ENCODE assay signal across 9 cellular contexts in genomic region chr18:76621782-76622495, GRCh38.
DNase-seq lines count a peak whose midpoint lies in the region; ATAC-seq and TF ChIP-seq lines count a peak whose summit lies in the region.
"Had no signal": no experiment of that assay in that cellular context is flagged by ENCODE, and none has a peak within 500 bp of the region (broad histone marks: within the 10 kb centered on the region; RNA-seq: fewer than 3 reads in every experiment).

No MANE protein-coding gene starts in this region.

- DNase-seq in A172 (ENCODE audit: low spot score) (peak; percentile 18), IMR-90 (peak; percentile 62), adipocyte (ENCODE audit: low read depth) (peak; percentile 44), kidney glomerular epithelial cell (lab: John Stamatoyannopoulos, UW) (peak; percentile 17), NK-92 (lab: John Stamatoyannopoulos, UW; ENCODE audit: unreplicated experiment) (no peak), GM13976 (ENCODE audit: low spot score) (no peak)
- DNase-seq in activated CD8-positive, alpha-beta memory T cell treated with anti-CD3 and anti-CD28 coated beads, Interleukin-2, amount 50 U/mL, for 48 hours = no peak
- no peak for DNase-seq in activated CD8-positive, alpha-beta memory T cell treated with anti-CD3 and anti-CD28 coated beads for 24 hours
- DNase-seq: stimulated activated CD4-positive, alpha-beta T cell treated with anti-CD3 and anti-CD28 coated beads, Interleukin-4, amount 100 ng/mL, for 1 hour had no signal

- no peak overlapping the region for H2AK9ac ChIP-seq in IMR-90 (replicated peaks; ENCODE audit: low read depth, low read length, poor library complexity)

- H2BK120ac ChIP-seq in IMR-90 (ENCODE audit: low read depth, low read length) = no peak overlapping the region

- H4K5ac ChIP-seq in IMR-90 (ENCODE audit: low read depth, low read length) = no peak overlapping the region

- H2BK15ac ChIP-seq in IMR-90 (ENCODE audit: low read depth, low read length) = no peak overlapping the region

- CTCF ChIA-PET in IMR-90 (lab: Yijun Ruan, JAX) = interaction anchor here (1.8 kb wide), 1 partner anchor 124 kb away, joined by 6 read pairs; no protein-coding TSS in a partner anchor

- H3K27me3 ChIP-seq in IMR-90 (ENCODE audit: control insufficient read depth, insufficient read depth, low read length) (no peaks in the 10 kb centered on the region), adipocyte (replicated peaks; ENCODE audit: control insufficient read depth, insufficient read depth, low read length) (no peaks in the 10 kb centered on the region)

- intact Hi-C loops in IMR-90 (cut with micrococcal nuclease) = loop anchor here (5.0 kb wide), 1 partner anchor 65 kb away; no protein-coding TSS in a partner anchor

- H3K4me1 ChIP-seq in IMR-90 (ENCODE audit: control insufficient read depth, insufficient read depth, low read length) (peaks cover 19% of the 10 kb centered on the region), adipocyte (ENCODE audit: control insufficient read depth, insufficient read depth, low read length) (peaks cover 32% of the 10 kb centered on the region)

- BruUV-seq in IMR-90 (replicated peaks; lab: Mats Ljungman, UMichigan) = no TSS peak

- H3K4me2 ChIP-seq in IMR-90 (ENCODE audit: low read depth, low read length) = peak overlapping the region; percentile 85

- no peak overlapping the region for H2BK5ac ChIP-seq in IMR-90 (ENCODE audit: low read depth, low read length, poor library complexity, severe bottlenecking)

- no peak overlapping the region for H2AK5ac ChIP-seq in IMR-90 (ENCODE audit: low read depth, low read length)

- no peak overlapping the region for H4K8ac ChIP-seq in IMR-90 (ENCODE audit: low read depth in 2 of 2, low read length in 2 of 2)

- H3K18ac ChIP-seq in IMR-90 (ENCODE audit: low read depth, low read length) = no peak overlapping the region

- no peak overlapping the region for H3K23ac ChIP-seq in IMR-90 (ENCODE audit: low read depth, low read length)

- H3K56ac ChIP-seq in IMR-90 (ENCODE audit: extremely low read depth, insufficient read depth, low read length) = no peak overlapping the region

- ATAC-seq in IMR-90 (ENCODE audit: low read depth) = peak; percentile 30

- WGBS in IMR-90 (ENCODE audit: extremely low coverage in 2 of 2, insufficient read length in 1 of 2), 2 experiments = 0% methylated on average over 2 of the region's 12 CpGs; no CpG with 5 or more reads in 1 of the 2 experiments

- H3K9me3 ChIP-seq in IMR-90 (ENCODE audit: control insufficient read depth, insufficient read depth, low read length) (no peaks in the 10 kb centered on the region), adipocyte (ENCODE audit: control insufficient read depth, low read length) (no peaks in the 10 kb centered on the region)

- H4K91ac ChIP-seq in IMR-90 (ENCODE audit: insufficient read depth, low read depth, low read length) = 0 out of 2 replicates have a peak overlapping the region, but pooled peaks have one; percentile 32

- no peaks in the 10 kb centered on the region for H3K36me3 ChIP-seq in IMR-90 (ENCODE audit: control insufficient read depth, insufficient read depth, low read length)
- no peaks in the 10 kb centered on the region for H3K36me3 ChIP-seq in adipocyte (ENCODE audit: control insufficient read depth, insufficient read depth, low read length, severe bottlenecking)

- H4K20me1 ChIP-seq in IMR-90 (ENCODE audit: insufficient read depth, low read length) = no peaks in the 10 kb centered on the region

- no peak for TF ChIP-seq RAD21 in IMR-90 (IDR thresholded peaks at IDR 0.05; ENCODE audit: low read length)

- POLR2A ChIA-PET in IMR-90 (lab: Charles Lee; ENCODE audit: unreplicated experiment) = no interaction called here

- H3K4me3 ChIP-seq in IMR-90 (ENCODE audit: insufficient read depth, low read depth, low read length) (0 out of 2 replicates have a peak overlapping the region, but pooled peaks have one; percentile 10), adipocyte (ENCODE audit: low read length) (peak overlapping the region; percentile 76)

- peak overlapping the region; percentile 64 for H2AFZ ChIP-seq in IMR-90 (replicated peaks; ENCODE audit: low read length, poor library complexity)

- peak overlapping the region; percentile 30; the same call in 1 of the 2 replicates for H3K14ac ChIP-seq in IMR-90 (replicated peaks; ENCODE audit: low read depth, low read length)

- H2BK20ac ChIP-seq in IMR-90 (ENCODE audit: low read depth, low read length) = no peak overlapping the region

- in situ Hi-C loops in IMR-90 (cut with MboI; ENCODE audit: low sequenced_read_pairs) (loop anchor here (5.0 kb wide), 1 partner anchor 220 kb away; no protein-coding TSS in a partner anchor), GM13976 (cut with MboI; ENCODE audit: low sequenced_read_pairs, unreplicated experiment) (no loop called here)

- no peak for TF ChIP-seq POLR2A in IMR-90 (IDR thresholded peaks at IDR 0.05; ENCODE audit: low read depth, low read length)

- no peaks in the 10 kb centered on the region for H3K9me1 ChIP-seq in IMR-90 (ENCODE audit: insufficient read depth, low read length)

- no peaks in the 10 kb centered on the region for H3K79me1 ChIP-seq in IMR-90 (ENCODE audit: low read depth in 1 of 2, low read length in 2 of 2)

- no peak overlapping the region for H3K9ac ChIP-seq in IMR-90 (ENCODE audit: low read depth, low read length)
- peak overlapping the region; percentile 79 for H3K9ac ChIP-seq in adipocyte (ENCODE audit: low read length)

- TF ChIP-seq CTCF in IMR-90 (conservative IDR thresholded peaks at IDR 0.05; ENCODE audit: low read depth, low read length) = no peak
- TF ChIP-seq CTCF in GM13976 (IDR thresholded peaks at IDR 0.05; ENCODE audit: borderline replicate concordance, control extremely low read depth, extremely low read depth, insufficient read depth, missing control alignments) = no peak

- no peak overlapping the region for H3K27ac ChIP-seq in IMR-90 (ENCODE audit: insufficient read depth, low read length)

- dilution Hi-C loops in IMR-90 (cut with HindIII; ENCODE audit: low sequenced_read_pairs, unreplicated experiment) = no loop called here

- H3K4ac ChIP-seq in IMR-90 (ENCODE audit: low read depth, low read length) = no peak overlapping the region

TF ChIP-seq in IMR-90, 13 proteins besides CTCF, POLR2A, EP300 and RAD21:
- no peak for TF ChIP-seq CHD1 (IDR thresholded peaks at IDR 0.05; ENCODE audit: low read depth, low read length)
- no peak for TF ChIP-seq FOS (IDR thresholded peaks at IDR 0.05; ENCODE audit: low read depth, low read length)
- peak; percentile 25; the same call in 1 of the 2 replicates for TF ChIP-seq USF2 (IDR thresholded peaks at IDR 0.05; ENCODE audit: low read depth, low read length)
- no peak for TF ChIP-seq MAFK (IDR thresholded peaks at IDR 0.05; ENCODE audit: low read depth, low read length)
- no peak for TF ChIP-seq MXI1 (IDR thresholded peaks at IDR 0.05; ENCODE audit: borderline replicate concordance, low read depth, low read length)

Comparison
In these comparisons a context has a peak if more than half of its experiments do, and no peak if none do; other contexts are left out.
1. DNase-seq: peak in A172 (single experiment), IMR-90 (single experiment), adipocyte (single experiment) and kidney glomerular epithelial cell (single experiment); none in activated CD8-positive, alpha-beta memory T cell treated with anti-CD3 and anti-CD28 coated beads, Interleukin-2, amount 50 U/mL, for 48 hours (single experiment), NK-92 (single experiment), activated CD8-positive, alpha-beta memory T cell treated with anti-CD3 and anti-CD28 coated beads for 24 hours (single experiment) and GM13976 (single experiment).